8 cellular contexts compared by ENCODE assay signal in the genomic region with DNA sequence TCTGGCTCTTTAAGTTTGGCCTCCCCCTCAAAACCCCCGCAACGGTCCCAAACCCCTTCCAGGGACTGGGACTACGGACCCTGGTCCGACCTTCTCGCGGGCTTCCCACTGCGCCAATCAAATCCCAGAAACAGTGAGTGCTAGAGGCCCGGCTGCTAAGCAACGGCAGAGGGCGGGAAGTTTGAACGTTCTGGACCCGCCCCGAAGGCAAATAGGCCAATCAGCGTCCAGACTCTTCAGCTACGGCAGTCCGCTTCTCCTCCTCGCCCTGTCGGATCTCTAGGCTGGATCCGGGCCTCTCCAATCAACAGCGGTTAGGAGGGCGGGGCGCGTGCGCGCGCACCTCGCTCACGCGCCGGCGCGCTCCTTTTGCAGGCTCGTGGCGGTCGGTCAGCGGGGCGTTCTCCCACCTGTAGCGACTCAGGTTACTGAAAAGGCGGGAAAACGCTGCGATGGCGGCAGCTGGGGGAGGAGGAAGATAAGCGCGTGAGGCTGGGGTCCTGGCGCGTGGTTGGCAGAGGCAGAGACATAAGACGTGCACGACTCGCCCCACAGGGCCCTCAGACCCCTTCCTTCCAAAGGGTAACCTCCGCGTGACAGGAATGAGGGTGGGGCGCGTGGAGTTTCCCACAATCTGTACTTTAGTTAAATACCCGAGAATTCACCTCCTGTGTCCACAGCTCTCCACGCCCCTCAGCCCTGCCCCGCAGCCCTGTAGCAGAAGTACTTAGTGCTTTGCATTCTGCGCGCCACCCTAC. TPM values are rescaled to one million over a fixed set of nuclear protein-coding genes. Genes with fewer than 3 reads are reported as not detected.
DNase-seq lines count a peak whose midpoint lies in the region; ATAC-seq and TF ChIP-seq lines count a peak whose summit lies in the region.

Gene MSH5, plus strand, starts transcription at position 367 of the 758 bp plus-strand sequence. CDS start 462 bp downstream, outside the sequence.

- ATAC-seq in HG02678 (IDR thresholded peaks at IDR 0.05; ENCODE audit: unreplicated experiment) (peak; percentile 84), heart left ventricle (peak; percentile 93 to 98 (median 94)), upper lobe of left lung (ENCODE audit: low FRiP score in 2 of 2) (peak; percentile 95)

- H3K27ac ChIP-seq in heart left ventricle (peak within 1 kb of the TSS in 10 of 12 donors; percentile 16 to 99 (median 62)), upper lobe of left lung (peak within 1 kb of the TSS; percentile 82 to 99 (median 94))

- TF ChIP-seq CTCF in GM12865 (IDR thresholded peaks at IDR 0.05; ENCODE audit: insufficient read depth, low read depth, low read length, missing control alignments) (no peak), heart left ventricle (IDR thresholded peaks at IDR 0.05) (no peak), upper lobe of left lung (IDR thresholded peaks at IDR 0.05) (no peak)

- peak within 1 kb of the TSS; percentile 84 for H3K9ac ChIP-seq in adipocyte (ENCODE audit: low read length)

- H3K9me3 ChIP-seq in adipocyte (ENCODE audit: control insufficient read depth, low read length) (no peaks in the 10 kb centered on the region), heart left ventricle (no peaks in the 10 kb centered on the region), upper lobe of left lung (no peaks in the 10 kb centered on the region)

- no peaks in the 10 kb centered on the region for H3K36me3 ChIP-seq in adipocyte (ENCODE audit: control insufficient read depth, insufficient read depth, low read length, severe bottlenecking)
- H3K36me3 ChIP-seq in heart left ventricle, result peaks cover 0 to 6% (median 0%) of the 10 kb centered on the region in 9 donors
- H3K36me3 ChIP-seq in upper lobe of left lung, result no peaks in the 10 kb centered on the region

- H3K27me3 ChIP-seq in adipocyte (replicated peaks; ENCODE audit: control insufficient read depth, insufficient read depth, low read length) (no peaks in the 10 kb centered on the region), heart left ventricle (no peaks in the 10 kb centered on the region), upper lobe of left lung (no peaks in the 10 kb centered on the region)

- WGBS in heart left ventricle, 4 donors, result 0 to 1% (median 0%) methylated on average over 46 to 58 of the region's 58 CpGs
- WGBS in upper lobe of left lung, 2 donors, result 0% methylated on average over 32 to 50 of the region's 58 CpGs

- DNase-seq in GM12865 (ENCODE audit: low read depth), result peak; percentile 99
- peak; percentile 96 for DNase-seq in NCI-H128 (lab: John Stamatoyannopoulos, UW; ENCODE audit: unreplicated experiment)
- peak; percentile 89 for DNase-seq in T follicular helper cell (ENCODE audit: low read depth)
- DNase-seq in adipocyte (ENCODE audit: low read depth), result peak; percentile 100
- peak; percentile 97 to 99 (median 98) for DNase-seq in heart left ventricle
- DNase-seq in pons (ENCODE audit: low spot score), result peak; percentile 98
- peak; percentile 99 to 100 for DNase-seq in upper lobe of left lung

- intact Hi-C loops in heart left ventricle (cut with DNase I), result loop anchor here in 5 of 10 donors (2.0 to 10.0 kb wide), 7 partner anchors 37 to 95 kb away; partner anchors contain the start of genes ABHD16A (in 1 of the 5), HSPA1B (in 1 of the 5), LY6G5C (in 1 of the 5) and VARS1 (in 1 of the 5)

- TF ChIP-seq POLR2A in heart left ventricle (IDR thresholded peaks at IDR 0.05), result peak in 1 of 2 donors; percentile 63
- TF ChIP-seq POLR2A in upper lobe of left lung (IDR thresholded peaks at IDR 0.05), result peak in 2 of 4 donors; percentile 36 to 81

- H3K4me1 ChIP-seq in adipocyte (ENCODE audit: control insufficient read depth, insufficient read depth, low read length) (peaks cover 43% of the 10 kb centered on the region), heart left ventricle (peaks cover 0 to 41% (median 34%) of the 10 kb centered on the region in 12 donors), upper lobe of left lung (peaks cover 36 to 46% (median 40%) of the 10 kb centered on the region in 4 donors)

- no peak for TF ChIP-seq EP300 in upper lobe of left lung (IDR thresholded peaks at IDR 0.05)

- peak within 1 kb of the TSS; percentile 90 for H3K4me3 ChIP-seq in GM12865 (ENCODE audit: low read depth, low read length)
- H3K4me3 ChIP-seq in adipocyte (ENCODE audit: low read length), result peak within 1 kb of the TSS; percentile 91
- peak within 1 kb of the TSS; percentile 40 to 89 (median 74) for H3K4me3 ChIP-seq in heart left ventricle
- H3K4me3 ChIP-seq in upper lobe of left lung, result peak within 1 kb of the TSS; percentile 77 to 95 (median 80)

RNA-seq across cellular contexts. Expression of gene MSH5, which starts in this region (rescaled TPM):
- total RNA-seq in heart left ventricle (1 to 10 TPM in 7 of 9 donors, under 1 TPM in 2; 0.44 to 8.4 (median 1.9) TPM), upper lobe of left lung (10 to 100 TPM in 4 of 6 donors, 1 to 10 TPM in 2; 7.3 to 52.4 (median 13.1) TPM)
- 1 to 10 TPM; 1.0 to 2.3 TPM for polyA plus RNA-seq in heart left ventricle

Comparison
In these comparisons a context has a peak if more than half of its experiments do, and no peak if none do; other contexts are left out.
1. Peak in every context shown above with its lines: DNase-seq, ATAC-seq, H3K4me3 ChIP-seq and H3K27ac ChIP-seq.